Comparison of ENCODE assay signal across 1 cellular context in the genomic region with DNA sequence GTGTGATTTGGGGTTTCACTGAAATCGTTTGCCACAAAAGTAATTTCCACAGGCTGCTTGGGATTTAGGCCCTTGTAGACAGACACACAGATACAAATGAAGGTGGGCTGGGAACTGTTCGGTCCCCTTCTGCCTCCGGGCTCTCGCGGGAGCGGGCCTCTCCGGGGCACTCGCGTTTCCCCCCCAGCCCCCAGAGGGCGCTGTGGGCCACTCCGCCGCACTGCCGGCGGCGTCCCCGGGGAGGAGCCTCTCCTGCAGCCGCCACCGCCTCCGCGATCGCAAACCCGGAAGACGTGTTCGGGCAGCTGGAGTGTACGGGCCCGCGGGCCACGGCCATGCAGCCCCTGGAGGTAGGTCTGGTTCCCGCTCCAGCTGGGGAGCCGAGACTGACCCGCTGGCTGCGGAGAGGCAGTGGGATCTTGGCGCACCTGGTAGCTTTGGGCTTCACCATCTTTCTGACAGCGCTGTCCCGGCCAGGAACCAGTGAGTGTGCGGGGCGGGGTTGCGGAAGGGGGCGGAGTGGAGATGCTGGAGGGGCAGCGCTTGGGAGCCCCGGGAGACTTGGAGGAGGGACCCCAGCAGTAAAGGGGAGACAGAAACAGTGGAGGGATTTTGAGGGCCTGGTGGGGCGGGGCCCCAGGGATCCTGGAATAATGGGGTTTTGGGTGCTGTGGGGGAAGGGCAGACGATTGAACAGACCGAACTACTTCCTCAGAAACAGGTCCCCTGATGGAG.
TF ChIP-seq lines count a peak whose summit lies in the region.

A gene with protein sequence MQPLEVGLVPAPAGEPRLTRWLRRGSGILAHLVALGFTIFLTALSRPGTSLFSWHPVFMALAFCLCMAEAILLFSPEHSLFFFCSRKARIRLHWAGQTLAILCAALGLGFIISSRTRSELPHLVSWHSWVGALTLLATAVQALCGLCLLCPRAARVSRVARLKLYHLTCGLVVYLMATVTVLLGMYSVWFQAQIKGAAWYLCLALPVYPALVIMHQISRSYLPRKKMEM (plus strand): TSS at position 290 of the 735 bp plus-strand sequence. CDS start 46 bp downstream, at position 336.

TF ChIP-seq in HepG2, 621 proteins besides CTCF, POLR2A, EP300 and RAD21 (continued from another document and continues in another):
- TF ChIP-seq, protein P1, sequence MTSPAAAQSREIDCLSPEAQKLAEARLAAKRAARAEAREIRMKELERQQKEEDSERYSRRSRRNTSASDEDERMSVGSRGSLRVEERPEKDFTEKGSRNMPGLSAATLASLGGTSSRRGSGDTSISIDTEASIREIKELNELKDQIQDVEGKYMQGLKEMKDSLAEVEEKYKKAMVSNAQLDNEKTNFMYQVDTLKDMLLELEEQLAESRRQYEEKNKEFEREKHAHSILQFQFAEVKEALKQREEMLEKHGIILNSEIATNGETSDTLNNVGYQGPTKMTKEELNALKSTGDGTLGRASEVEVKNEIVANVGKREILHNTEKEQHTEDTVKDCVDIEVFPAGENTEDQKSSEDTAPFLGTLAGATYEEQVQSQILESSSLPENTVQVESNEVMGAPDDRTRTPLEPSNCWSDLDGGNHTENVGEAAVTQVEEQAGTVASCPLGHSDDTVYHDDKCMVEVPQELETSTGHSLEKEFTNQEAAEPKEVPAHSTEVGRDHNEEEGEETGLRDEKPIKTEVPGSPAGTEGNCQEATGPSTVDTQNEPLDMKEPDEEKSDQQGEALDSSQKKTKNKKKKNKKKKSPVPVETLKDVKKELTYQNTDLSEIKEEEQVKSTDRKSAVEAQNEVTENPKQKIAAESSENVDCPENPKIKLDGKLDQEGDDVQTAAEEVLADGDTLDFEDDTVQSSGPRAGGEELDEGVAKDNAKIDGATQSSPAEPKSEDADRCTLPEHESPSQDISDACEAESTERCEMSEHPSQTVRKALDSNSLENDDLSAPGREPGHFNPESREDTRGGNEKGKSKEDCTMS (CRISPR knock-in tag; conservative IDR thresholded peaks at IDR 0.05): no peak
- TF ChIP-seq ZNF484 (CRISPR knock-in tag; IDR thresholded peaks at IDR 0.05; ENCODE audit: borderline replicate concordance, low read depth) (no peak), NRL (CRISPR knock-in tag; IDR thresholded peaks at IDR 0.05; ENCODE audit: borderline replicate concordance) (peak; percentile 58; the same call in 1 of the 2 replicates), RXRB (CRISPR knock-in tag; IDR thresholded peaks at IDR 0.05; ENCODE audit: borderline replicate concordance) (peak; percentile 40; the same call in 1 of the 2 replicates), ZNF17 (CRISPR knock-in tag; IDR thresholded peaks at IDR 0.05) (no peak), SCMH1 (CRISPR knock-in tag; IDR thresholded peaks at IDR 0.05; ENCODE audit: borderline replicate concordance) (no peak), SATB2 (CRISPR knock-in tag; IDR thresholded peaks at IDR 0.05) (no peak), WIZ (CRISPR knock-in tag; IDR thresholded peaks at IDR 0.05) (no peak; the same call in 1 of the 2 replicates), IRF2 (CRISPR knock-in tag; IDR thresholded peaks at IDR 0.05) (peak; percentile 56; the same call in 1 of the 2 replicates), ZNF772 (CRISPR knock-in tag; IDR thresholded peaks at IDR 0.05) (peak; percentile 32; the same call in 1 of the 2 replicates), KMT2B (CRISPR knock-in tag; IDR thresholded peaks at IDR 0.05) (peak; percentile 82; the same call in 1 of the 2 replicates), RBM39 (IDR thresholded peaks at IDR 0.05; ENCODE audit: low read depth, low read length, poor library complexity, severe bottlenecking) (no peak), YEATS4 (CRISPR knock-in tag; IDR thresholded peaks at IDR 0.05; ENCODE audit: borderline replicate concordance) (peak; percentile 70; the same call in 1 of the 2 replicates), SAFB2 (CRISPR knock-in tag; IDR thresholded peaks at IDR 0.05; ENCODE audit: borderline replicate concordance, low read depth) (no peak; the same call in 1 of the 2 replicates), PHF8 (CRISPR knock-in tag; IDR thresholded peaks at IDR 0.05) (peak; percentile 90), SNAI1 (CRISPR knock-in tag; IDR thresholded peaks at IDR 0.05; ENCODE audit: borderline replicate concordance) (no peak), ZNF629 (CRISPR knock-in tag; conservative IDR thresholded peaks at IDR 0.05) (no peak), EEA1 (CRISPR knock-in tag; IDR thresholded peaks at IDR 0.05; ENCODE audit: borderline replicate concordance) (0 out of 2 replicates have a peak, but pooled peaks have one; percentile 47), BORCS8-MEF2B (CRISPR knock-in tag; IDR thresholded peaks at IDR 0.05) (peak; percentile 52), KDM5A (IDR thresholded peaks at IDR 0.05; ENCODE audit: borderline replicate concordance, low read length) (peak; percentile 77; the same call in 1 of the 2 replicates), NR2C2 (CRISPR knock-in tag; IDR thresholded peaks at IDR 0.05; ENCODE audit: borderline replicate concordance) (no peak; the same call in 1 of the 2 replicates), ZNF839 (CRISPR knock-in tag; IDR thresholded peaks at IDR 0.05; ENCODE audit: borderline replicate concordance) (no peak), KDM5B (CRISPR knock-in tag; IDR thresholded peaks at IDR 0.05; ENCODE audit: borderline replicate concordance) (peak; percentile 83), SP2 (CRISPR knock-in tag; IDR thresholded peaks at IDR 0.05) (no peak), FLYWCH1 (CRISPR knock-in tag; IDR thresholded peaks at IDR 0.05) (no peak), RNF2 (conservative IDR thresholded peaks at IDR 0.05; ENCODE audit: low read depth) (no peak), AKAP8 (CRISPR knock-in tag; IDR thresholded peaks at IDR 0.05) (no peak), SMAD3 (CRISPR knock-in tag; IDR thresholded peaks at IDR 0.05) (no peak), GABPB1 (CRISPR knock-in tag; IDR thresholded peaks at IDR 0.05) (peak; percentile 90), PAF1 (CRISPR knock-in tag; IDR thresholded peaks at IDR 0.05) (no peak), ZNF441 (CRISPR knock-in tag; IDR thresholded peaks at IDR 0.05; ENCODE audit: borderline replicate concordance) (no peak), CBFB (CRISPR knock-in tag; IDR thresholded peaks at IDR 0.05) (peak; percentile 66; the same call in 1 of the 2 replicates), ZNF747 (CRISPR knock-in tag; IDR thresholded peaks at IDR 0.05; ENCODE audit: borderline replicate concordance) (peak; percentile 73; the same call in 1 of the 2 replicates), KDM1A (CRISPR knock-in tag; IDR thresholded peaks at IDR 0.05) (no peak), ZNF546 (CRISPR knock-in tag; conservative IDR thresholded peaks at IDR 0.05) (no peak), ZNF660 (CRISPR knock-in tag; IDR thresholded peaks at IDR 0.05; ENCODE audit: borderline replicate concordance, low read depth) (no peak), ZZZ3 (CRISPR knock-in tag; IDR thresholded peaks at IDR 0.05; ENCODE audit: borderline replicate concordance) (no peak), ZNF317 (CRISPR knock-in tag; IDR thresholded peaks at IDR 0.05) (peak; percentile 77)
- TF ChIP-seq, protein P2, sequence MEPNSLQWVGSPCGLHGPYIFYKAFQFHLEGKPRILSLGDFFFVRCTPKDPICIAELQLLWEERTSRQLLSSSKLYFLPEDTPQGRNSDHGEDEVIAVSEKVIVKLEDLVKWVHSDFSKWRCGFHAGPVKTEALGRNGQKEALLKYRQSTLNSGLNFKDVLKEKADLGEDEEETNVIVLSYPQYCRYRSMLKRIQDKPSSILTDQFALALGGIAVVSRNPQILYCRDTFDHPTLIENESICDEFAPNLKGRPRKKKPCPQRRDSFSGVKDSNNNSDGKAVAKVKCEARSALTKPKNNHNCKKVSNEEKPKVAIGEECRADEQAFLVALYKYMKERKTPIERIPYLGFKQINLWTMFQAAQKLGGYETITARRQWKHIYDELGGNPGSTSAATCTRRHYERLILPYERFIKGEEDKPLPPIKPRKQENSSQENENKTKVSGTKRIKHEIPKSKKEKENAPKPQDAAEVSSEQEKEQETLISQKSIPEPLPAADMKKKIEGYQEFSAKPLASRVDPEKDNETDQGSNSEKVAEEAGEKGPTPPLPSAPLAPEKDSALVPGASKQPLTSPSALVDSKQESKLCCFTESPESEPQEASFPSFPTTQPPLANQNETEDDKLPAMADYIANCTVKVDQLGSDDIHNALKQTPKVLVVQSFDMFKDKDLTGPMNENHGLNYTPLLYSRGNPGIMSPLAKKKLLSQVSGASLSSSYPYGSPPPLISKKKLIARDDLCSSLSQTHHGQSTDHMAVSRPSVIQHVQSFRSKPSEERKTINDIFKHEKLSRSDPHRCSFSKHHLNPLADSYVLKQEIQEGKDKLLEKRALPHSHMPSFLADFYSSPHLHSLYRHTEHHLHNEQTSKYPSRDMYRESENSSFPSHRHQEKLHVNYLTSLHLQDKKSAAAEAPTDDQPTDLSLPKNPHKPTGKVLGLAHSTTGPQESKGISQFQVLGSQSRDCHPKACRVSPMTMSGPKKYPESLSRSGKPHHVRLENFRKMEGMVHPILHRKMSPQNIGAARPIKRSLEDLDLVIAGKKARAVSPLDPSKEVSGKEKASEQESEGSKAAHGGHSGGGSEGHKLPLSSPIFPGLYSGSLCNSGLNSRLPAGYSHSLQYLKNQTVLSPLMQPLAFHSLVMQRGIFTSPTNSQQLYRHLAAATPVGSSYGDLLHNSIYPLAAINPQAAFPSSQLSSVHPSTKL (CRISPR knock-in tag; IDR thresholded peaks at IDR 0.05): peak; percentile 42; the same call in 1 of the 2 replicates
- TF ChIP-seq, protein P3, sequence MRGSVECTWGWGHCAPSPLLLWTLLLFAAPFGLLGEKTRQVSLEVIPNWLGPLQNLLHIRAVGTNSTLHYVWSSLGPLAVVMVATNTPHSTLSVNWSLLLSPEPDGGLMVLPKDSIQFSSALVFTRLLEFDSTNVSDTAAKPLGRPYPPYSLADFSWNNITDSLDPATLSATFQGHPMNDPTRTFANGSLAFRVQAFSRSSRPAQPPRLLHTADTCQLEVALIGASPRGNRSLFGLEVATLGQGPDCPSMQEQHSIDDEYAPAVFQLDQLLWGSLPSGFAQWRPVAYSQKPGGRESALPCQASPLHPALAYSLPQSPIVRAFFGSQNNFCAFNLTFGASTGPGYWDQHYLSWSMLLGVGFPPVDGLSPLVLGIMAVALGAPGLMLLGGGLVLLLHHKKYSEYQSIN (CRISPR knock-in tag; IDR thresholded peaks at IDR 0.05; ENCODE audit: borderline replicate concordance): no peak
- TF ChIP-seq, protein P4, sequence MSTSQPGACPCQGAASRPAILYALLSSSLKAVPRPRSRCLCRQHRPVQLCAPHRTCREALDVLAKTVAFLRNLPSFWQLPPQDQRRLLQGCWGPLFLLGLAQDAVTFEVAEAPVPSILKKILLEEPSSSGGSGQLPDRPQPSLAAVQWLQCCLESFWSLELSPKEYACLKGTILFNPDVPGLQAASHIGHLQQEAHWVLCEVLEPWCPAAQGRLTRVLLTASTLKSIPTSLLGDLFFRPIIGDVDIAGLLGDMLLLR (CRISPR knock-in tag; IDR thresholded peaks at IDR 0.05): peak; percentile 59; the same call in 1 of the 2 replicates
- TF ChIP-seq, protein P5, sequence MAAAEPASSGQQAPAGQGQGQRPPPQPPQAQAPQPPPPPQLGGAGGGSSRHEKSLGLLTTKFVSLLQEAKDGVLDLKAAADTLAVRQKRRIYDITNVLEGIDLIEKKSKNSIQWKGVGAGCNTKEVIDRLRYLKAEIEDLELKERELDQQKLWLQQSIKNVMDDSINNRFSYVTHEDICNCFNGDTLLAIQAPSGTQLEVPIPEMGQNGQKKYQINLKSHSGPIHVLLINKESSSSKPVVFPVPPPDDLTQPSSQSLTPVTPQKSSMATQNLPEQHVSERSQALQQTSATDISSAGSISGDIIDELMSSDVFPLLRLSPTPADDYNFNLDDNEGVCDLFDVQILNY (CRISPR knock-in tag; conservative IDR thresholded peaks at IDR 0.05): no peak
- TF ChIP-seq, protein P6, sequence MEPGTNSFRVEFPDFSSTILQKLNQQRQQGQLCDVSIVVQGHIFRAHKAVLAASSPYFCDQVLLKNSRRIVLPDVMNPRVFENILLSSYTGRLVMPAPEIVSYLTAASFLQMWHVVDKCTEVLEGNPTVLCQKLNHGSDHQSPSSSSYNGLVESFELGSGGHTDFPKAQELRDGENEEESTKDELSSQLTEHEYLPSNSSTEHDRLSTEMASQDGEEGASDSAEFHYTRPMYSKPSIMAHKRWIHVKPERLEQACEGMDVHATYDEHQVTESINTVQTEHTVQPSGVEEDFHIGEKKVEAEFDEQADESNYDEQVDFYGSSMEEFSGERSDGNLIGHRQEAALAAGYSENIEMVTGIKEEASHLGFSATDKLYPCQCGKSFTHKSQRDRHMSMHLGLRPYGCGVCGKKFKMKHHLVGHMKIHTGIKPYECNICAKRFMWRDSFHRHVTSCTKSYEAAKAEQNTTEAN (CRISPR knock-in tag; conservative IDR thresholded peaks at IDR 0.05): no peak
- TF ChIP-seq, protein P7, sequence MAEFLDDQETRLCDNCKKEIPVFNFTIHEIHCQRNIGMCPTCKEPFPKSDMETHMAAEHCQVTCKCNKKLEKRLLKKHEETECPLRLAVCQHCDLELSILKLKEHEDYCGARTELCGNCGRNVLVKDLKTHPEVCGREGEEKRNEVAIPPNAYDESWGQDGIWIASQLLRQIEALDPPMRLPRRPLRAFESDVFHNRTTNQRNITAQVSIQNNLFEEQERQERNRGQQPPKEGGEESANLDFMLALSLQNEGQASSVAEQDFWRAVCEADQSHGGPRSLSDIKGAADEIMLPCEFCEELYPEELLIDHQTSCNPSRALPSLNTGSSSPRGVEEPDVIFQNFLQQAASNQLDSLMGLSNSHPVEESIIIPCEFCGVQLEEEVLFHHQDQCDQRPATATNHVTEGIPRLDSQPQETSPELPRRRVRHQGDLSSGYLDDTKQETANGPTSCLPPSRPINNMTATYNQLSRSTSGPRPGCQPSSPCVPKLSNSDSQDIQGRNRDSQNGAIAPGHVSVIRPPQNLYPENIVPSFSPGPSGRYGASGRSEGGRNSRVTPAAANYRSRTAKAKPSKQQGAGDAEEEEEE (CRISPR knock-in tag; IDR thresholded peaks at IDR 0.05; ENCODE audit: borderline replicate concordance): no peak
- TF ChIP-seq, protein P8, sequence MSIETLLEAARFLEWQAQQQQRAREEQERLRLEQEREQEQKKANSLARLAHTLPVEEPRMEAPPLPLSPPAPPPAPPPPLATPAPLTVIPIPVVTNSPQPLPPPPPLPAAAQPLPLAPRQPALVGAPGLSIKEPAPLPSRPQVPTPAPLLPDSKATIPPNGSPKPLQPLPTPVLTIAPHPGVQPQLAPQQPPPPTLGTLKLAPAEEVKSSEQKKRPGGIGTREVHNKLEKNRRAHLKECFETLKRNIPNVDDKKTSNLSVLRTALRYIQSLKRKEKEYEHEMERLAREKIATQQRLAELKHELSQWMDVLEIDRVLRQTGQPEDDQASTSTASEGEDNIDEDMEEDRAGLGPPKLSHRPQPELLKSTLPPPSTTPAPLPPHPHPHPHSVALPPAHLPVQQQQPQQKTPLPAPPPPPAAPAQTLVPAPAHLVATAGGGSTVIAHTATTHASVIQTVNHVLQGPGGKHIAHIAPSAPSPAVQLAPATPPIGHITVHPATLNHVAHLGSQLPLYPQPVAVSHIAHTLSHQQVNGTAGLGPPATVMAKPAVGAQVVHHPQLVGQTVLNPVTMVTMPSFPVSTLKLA (IDR thresholded peaks at IDR 0.05): peak; percentile 12; the same call in 1 of the 2 replicates
- TF ChIP-seq, protein P9, sequence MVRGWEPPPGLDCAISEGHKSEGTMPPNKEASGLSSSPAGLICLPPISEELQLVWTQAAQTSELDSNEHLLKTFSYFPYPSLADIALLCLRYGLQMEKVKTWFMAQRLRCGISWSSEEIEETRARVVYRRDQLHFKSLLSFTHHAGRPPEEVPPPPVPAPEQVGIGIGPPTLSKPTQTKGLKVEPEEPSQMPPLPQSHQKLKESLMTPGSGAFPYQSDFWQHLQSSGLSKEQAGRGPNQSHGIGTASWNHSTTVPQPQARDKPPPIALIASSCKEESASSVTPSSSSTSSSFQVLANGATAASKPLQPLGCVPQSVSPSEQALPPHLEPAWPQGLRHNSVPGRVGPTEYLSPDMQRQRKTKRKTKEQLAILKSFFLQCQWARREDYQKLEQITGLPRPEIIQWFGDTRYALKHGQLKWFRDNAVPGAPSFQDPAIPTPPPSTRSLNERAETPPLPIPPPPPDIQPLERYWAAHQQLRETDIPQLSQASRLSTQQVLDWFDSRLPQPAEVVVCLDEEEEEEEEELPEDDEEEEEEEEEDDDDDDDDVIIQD (CRISPR knock-in tag; IDR thresholded peaks at IDR 0.05; ENCODE audit: low read depth): 0 out of 2 replicates have a peak, but pooled peaks have one; percentile 34
